In the genomic region with DNA sequence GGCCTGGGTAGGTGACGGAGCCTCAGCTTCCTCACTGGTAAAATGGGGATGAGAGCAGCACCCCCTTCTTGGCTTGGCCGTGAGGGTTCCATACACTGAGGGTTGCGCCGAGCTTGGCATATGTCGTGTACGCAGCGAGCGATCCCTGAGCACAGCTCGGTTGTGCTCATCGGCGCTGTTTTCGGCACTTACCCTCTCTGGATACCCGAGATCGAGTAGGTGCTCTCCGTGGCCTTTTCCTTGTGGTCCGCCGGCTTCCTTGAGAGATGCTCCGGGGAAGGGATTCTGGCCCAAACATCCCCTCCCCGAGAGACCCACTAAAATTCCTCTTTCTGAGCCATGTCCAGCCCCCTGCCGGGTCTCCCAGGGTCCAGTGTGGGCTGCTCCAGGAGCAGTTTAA, we compare ENCODE assay signal across 32 cellular contexts. TPM values are rescaled to one million over a fixed set of nuclear protein-coding genes. Genes with fewer than 3 reads are reported as not detected.
"Had no signal": no experiment of that assay in that cellular context is flagged by ENCODE, and none has a peak within 500 bp of the region (broad histone marks: within the 10 kb centered on the region; RNA-seq: fewer than 3 reads in every experiment).

No MANE protein-coding gene starts in this region.

- H3K27ac Mint-ChIP-seq: activated CD4-positive, alpha-beta T cell treated with anti-CD3 and anti-CD28 coated beads, Interleukin-2, amount 10 ng/mL, durations not matched to agents 7 days and 5 days; activated CD8-positive, alpha-beta T cell treated with anti-CD3 and anti-CD28 coated beads, Interleukin-2, amount 10 ng/mL, durations not matched to agents 7 days and 5 days; activated naive CD4-positive, alpha-beta T cell treated with anti-CD3 and anti-CD28 coated beads, Interleukin-2, amount 50 U/mL, for 24 hours; activated naive CD8-positive, alpha-beta T cell treated with anti-CD3 and anti-CD28 coated beads, Interleukin-2, amount 10 ng/mL, durations not matched to agents 7 days and 5 days; activated T-cell treated with anti-CD3 and anti-CD28 coated beads, Interleukin-2, amount 50 U/mL, for 24 hours; activated T-helper 2 cell treated with anti-CD3 and anti-CD28 coated beads, Interferon-gamma antibody, Interleukin-2, Interleukin-4, amounts not matched to agents 10 μg/mL and 5 μg/mL and 100 μg/mL, durations not matched to agents 14 hours and 24 hours and 36 hours had no signal

- H3K27ac ChIP-seq: body of pancreas, breast epithelium had no signal

- FAIRE-seq: astrocyte, K562 had no signal

- H3K4me3 Mint-ChIP-seq: activated CD4-positive, alpha-beta T cell treated with anti-CD3 and anti-CD28 coated beads, Interleukin-2, amount 10 ng/mL, durations not matched to agents 7 days and 5 days; activated CD8-positive, alpha-beta T cell treated with anti-CD3 and anti-CD28 coated beads, Interleukin-2, amount 10 ng/mL, durations not matched to agents 7 days and 5 days; activated naive CD4-positive, alpha-beta T cell treated with anti-CD3 and anti-CD28 coated beads, Interleukin-2, amount 50 U/mL, for 24 hours; activated naive CD8-positive, alpha-beta T cell treated with anti-CD3 and anti-CD28 coated beads, Interleukin-2, amount 10 ng/mL, durations not matched to agents 7 days and 5 days; activated T-cell treated with anti-CD3 and anti-CD28 coated beads, Interleukin-2, amount 50 U/mL, for 24 hours had no signal

- H3K36me3 ChIP-seq: breast epithelium had no signal

- H3K4me1 ChIP-seq: body of pancreas, breast epithelium had no signal

- DNase-seq: activated CD4-positive, alpha-beta T cell treated with anti-CD3 and anti-CD28 coated beads, Interleukin-2, amount 10 ng/mL, durations not matched to agents 7 days and 5 days; activated CD4-positive, alpha-beta T cell treated with anti-CD3 and anti-CD28 coated beads, Interleukin-2, amount 50 U/mL, for 48 hours; activated CD8-positive, alpha-beta T cell treated with anti-CD3 and anti-CD28 coated beads, Interleukin-2, amount 10 ng/mL, durations not matched to agents 7 days and 5 days; activated gamma-delta T cell; activated naive CD4-positive, alpha-beta T cell treated with Interleukin-2 at 50 U/mL for 16 hours; activated naive CD8-positive, alpha-beta T cell treated with anti-CD3 and anti-CD28 coated beads, Interleukin-2, amount 10 ng/mL, durations not matched to agents 7 days and 5 days; activated T-cell treated with anti-CD3 and anti-CD28 coated beads, Interleukin-2, amount 50 U/mL, for 24 hours; amygdala; body of pancreas; central memory CD4-positive, alpha-beta T cell; IMR-90; Karpas-422; NCI-H1105; NCI-H1417 treated with DMSO at 0.1 percent for 48 hours; NCI-H187 treated with DMSO at 0.1 percent for 48 hours; NCI-H2081; NCI-H2171 treated with DMSO at 0.1 percent for 48 hours; NCI-H226; NCI-H446 treated with DMSO at 0.1 percent for 48 hours; NCI-H524; NCI-H69; SW 1271; T-helper 1 cell; T-helper 2 cell; T-helper 9 cell had no signal

- H3K36me3 Mint-ChIP-seq: activated naive CD8-positive, alpha-beta T cell treated with anti-CD3 and anti-CD28 coated beads, Interleukin-2, amount 10 ng/mL, durations not matched to agents 7 days and 5 days had no signal

- H3K4me1 Mint-ChIP-seq: activated CD4-positive, alpha-beta T cell treated with anti-CD3 and anti-CD28 coated beads, Interleukin-2, amount 10 ng/mL, durations not matched to agents 7 days and 5 days; activated naive CD4-positive, alpha-beta T cell treated with anti-CD3 and anti-CD28 coated beads, Interleukin-2, amount 50 U/mL, for 24 hours; activated naive CD8-positive, alpha-beta T cell treated with anti-CD3 and anti-CD28 coated beads, Interleukin-2, amount 10 ng/mL, durations not matched to agents 7 days and 5 days had no signal

- H3K27me3 Mint-ChIP-seq: activated CD4-positive, alpha-beta T cell treated with anti-CD3 and anti-CD28 coated beads, Interleukin-2, amount 10 ng/mL, durations not matched to agents 7 days and 5 days; activated naive CD4-positive, alpha-beta T cell treated with anti-CD3 and anti-CD28 coated beads, Interleukin-2, amount 50 U/mL, for 24 hours; activated naive CD8-positive, alpha-beta T cell treated with anti-CD3 and anti-CD28 coated beads, Interleukin-2, amount 10 ng/mL, durations not matched to agents 7 days and 5 days; activated T-cell treated with anti-CD3 and anti-CD28 coated beads, Interleukin-2, amount 50 U/mL, for 24 hours had no signal

- H3K9me3 Mint-ChIP-seq: activated naive CD4-positive, alpha-beta T cell treated with anti-CD3 and anti-CD28 coated beads, Interleukin-2, amount 50 U/mL, for 24 hours; activated T-helper 2 cell treated with anti-CD3 and anti-CD28 coated beads, Interferon-gamma antibody, Interleukin-2, Interleukin-4, amounts not matched to agents 10 μg/mL and 5 μg/mL and 100 μg/mL, durations not matched to agents 14 hours and 24 hours and 36 hours had no signal

- ATAC-seq: activated CD8-positive, alpha-beta T cell treated with anti-CD3 and anti-CD28 coated beads, Interleukin-2, amount 10 ng/mL, durations not matched to agents 7 days and 5 days; body of pancreas; K562; Panc1 had no signal

- H3K9me3 ChIP-seq: body of pancreas had no signal

- H3K4me3 ChIP-seq: body of pancreas, breast epithelium, K562 had no signal

- H3K27me3 ChIP-seq: body of pancreas, breast epithelium had no signal

RNA-seq across cellular contexts. Expression of a gene that starts 40.0 kb away (rescaled TPM):
- total RNA-seq: activated CD4-positive, alpha-beta T cell treated with anti-CD3 and anti-CD28 coated beads, Interleukin-2, amount 10 ng/mL, durations not matched to agents 7 days and 5 days; activated CD8-positive, alpha-beta T cell treated with anti-CD3 and anti-CD28 coated beads, Interleukin-2, amount 10 ng/mL, durations not matched to agents 7 days and 5 days; activated naive CD8-positive, alpha-beta T cell treated with anti-CD3 and anti-CD28 coated beads, Interleukin-2, amount 10 ng/mL, durations not matched to agents 7 days and 5 days; activated T-helper 2 cell treated with anti-CD3 and anti-CD28 coated beads, Interferon-gamma antibody, Interleukin-2, Interleukin-4, amounts not matched to agents 10 μg/mL and 5 μg/mL and 100 μg/mL, durations not matched to agents 14 hours and 24 hours and 36 hours; IMR-90; K562; MCF 10A had no signal
